ENCODE assay signal across 34 cellular contexts in genomic region chr3:121626495-121626894, GRCh38. TPM values are rescaled to one million over a fixed set of nuclear protein-coding genes. Genes with fewer than 3 reads are reported as not detected.
"Had no signal": no experiment of that assay in that cellular context is flagged by ENCODE, and none has a peak within 500 bp of the region (broad histone marks: within the 10 kb centered on the region; RNA-seq: fewer than 3 reads in every experiment).

No MANE protein-coding gene starts in this region.

- FAIRE-seq: colon had no signal

- H3K4me1 ChIP-seq: adrenal gland, body of pancreas, esophagus squamous epithelium had no signal

- H3K4me3 ChIP-seq: adrenal gland, body of pancreas, esophagus squamous epithelium had no signal

- H3K9me3 ChIP-seq: adrenal gland, body of pancreas, esophagus squamous epithelium had no signal

- ATAC-seq: activated CD4-positive, CD25-positive, alpha-beta regulatory T cell treated with anti-CD3 and anti-CD28 coated beads, Interleukin-2, amount 50 U/mL, for 24 hours; activated CD8-positive, alpha-beta T cell treated with anti-CD3 and anti-CD28 coated beads for 36 hours; activated naive CD8-positive, alpha-beta T cell treated with anti-CD3 and anti-CD28 coated beads, Interleukin-2, amount 50 U/mL, for 24 hours; activated T-cell treated with anti-CD3 and anti-CD28 coated beads, Interleukin-2, amount 50 U/mL, for 4 hours; body of pancreas; effector memory CD8-positive, alpha-beta T cell; T-helper 17 cell had no signal

- DNase-seq: activated B cell treated with CpG ODN at 0.5 μM for 24 hours; activated CD4-positive, alpha-beta T cell treated with anti-CD3 and anti-CD28 coated beads for 48 hours; activated CD4-positive, alpha-beta T cell treated with anti-CD3 and anti-CD28 coated beads, Interleukin-2, amount 50 U/mL, for 1 hour; activated CD4-positive, alpha-beta T cell treated with anti-CD3 and anti-CD28 coated beads, Interleukin-2, amount 50 U/mL, for 48 hours; activated CD8-positive, alpha-beta memory T cell treated with anti-CD3 and anti-CD28 coated beads for 24 hours; activated CD8-positive, alpha-beta T cell treated with anti-CD3 and anti-CD28 coated beads for 36 hours; activated effector memory CD4-positive, alpha-beta T cell treated with anti-CD3 and anti-CD28 coated beads, Interleukin-2, amount 50 U/mL, for 16 hours; activated naive CD4-positive, alpha-beta T cell treated with anti-CD3 and anti-CD28 coated beads for 36 hours; activated naive CD8-positive, alpha-beta T cell treated with anti-CD3 and anti-CD28 coated beads for 36 hours; activated naive CD8-positive, alpha-beta T cell treated with anti-CD3 and anti-CD28 coated beads, Interleukin-2, amount 50 U/mL, for 24 hours; activated T-cell treated with anti-CD3 and anti-CD28 coated beads, Interleukin-2, amount 50 U/mL, for 4 hours; adrenal gland; amygdala; aorta; body of pancreas; caudate nucleus; cortex of kidney; dermis blood vessel endothelial cell; effector CD4-positive, alpha-beta T cell; effector memory CD8-positive, alpha-beta T cell; erythroblast; esophagus squamous epithelium; foreskin melanocyte; head of caudate nucleus; T-helper 1 cell; T-helper 17 cell; T1000; WERI-Rb-1 had no signal

- H3K27me3 ChIP-seq: adrenal gland, body of pancreas, esophagus squamous epithelium had no signal

- H3K27ac ChIP-seq: adrenal gland, body of pancreas, esophagus squamous epithelium, WERI-Rb-1 had no signal

- H3K36me3 ChIP-seq: adrenal gland, WERI-Rb-1 had no signal

RNA-seq across cellular contexts. Expression of gene FBXO40, which starts 33.3 kb away (rescaled TPM):
- total RNA-seq: activated B cell treated with CpG ODN at 0.5 μM for 24 hours; activated CD8-positive, alpha-beta T cell treated with anti-CD3 and anti-CD28 coated beads for 36 hours; activated naive CD4-positive, alpha-beta T cell treated with anti-CD3 and anti-CD28 coated beads for 36 hours; activated naive CD8-positive, alpha-beta T cell treated with anti-CD3 and anti-CD28 coated beads for 36 hours; activated T-cell treated with anti-CD3 and anti-CD28 coated beads, Interleukin-2, amount 50 U/mL, for 4 hours; activated T-helper 2 cell treated with anti-CD3 and anti-CD28 coated beads, Interferon-gamma antibody, Interleukin-2, Interleukin-4, amounts not matched to agents 10 μg/mL and 5 μg/mL and 100 μg/mL, durations not matched to agents 14 hours and 24 hours and 36 hours; body of pancreas; chondrocyte; dermis blood vessel endothelial cell; esophagus squamous epithelium; fibroblast of lung; fibroblast of villous mesenchyme had no signal
- polyA plus RNA-seq: aorta, fibroblast of lung had no signal

RNA-seq across cellular contexts. Expression of gene ARGFX, which starts 58.7 kb away (rescaled TPM):
- total RNA-seq: activated B cell treated with CpG ODN at 0.5 μM for 24 hours; activated CD8-positive, alpha-beta T cell treated with anti-CD3 and anti-CD28 coated beads for 36 hours; activated naive CD4-positive, alpha-beta T cell treated with anti-CD3 and anti-CD28 coated beads for 36 hours; activated naive CD8-positive, alpha-beta T cell treated with anti-CD3 and anti-CD28 coated beads for 36 hours; activated T-cell treated with anti-CD3 and anti-CD28 coated beads, Interleukin-2, amount 50 U/mL, for 4 hours; activated T-helper 2 cell treated with anti-CD3 and anti-CD28 coated beads, Interferon-gamma antibody, Interleukin-2, Interleukin-4, amounts not matched to agents 10 μg/mL and 5 μg/mL and 100 μg/mL, durations not matched to agents 14 hours and 24 hours and 36 hours; adrenal gland; aorta; body of pancreas; chondrocyte; dermis blood vessel endothelial cell; esophagus squamous epithelium; fibroblast of lung; fibroblast of villous mesenchyme; T-helper 17 cell had no signal
- polyA plus RNA-seq: adrenal gland, aorta, fibroblast of lung had no signal
